ENCODE assay signal across 1 cellular context in genomic region chr17:74298690-74299617, GRCh38.
TF ChIP-seq lines count a peak whose summit lies in the region.

No MANE protein-coding gene starts in this region.

TF ChIP-seq in K562, 482 proteins besides CTCF, POLR2A, EP300 and RAD21:
- TF ChIP-seq ESRRB (CRISPR knock-in tag; IDR thresholded peaks at IDR 0.05; ENCODE audit: borderline replicate concordance) (no peak), CTBP1 (IDR thresholded peaks at IDR 0.05; ENCODE audit: borderline replicate concordance) (no peak), KDM1A (IDR thresholded peaks at IDR 0.05) (no peak), DMBX1 (CRISPR knock-in tag; IDR thresholded peaks at IDR 0.05; ENCODE audit: borderline replicate concordance) (no peak), ZBTB33 (CRISPR knock-in tag; IDR thresholded peaks at IDR 0.05) (peak; percentile 60; the same call in 1 of the 2 replicates), HMGXB4 (CRISPR knock-in tag; IDR thresholded peaks at IDR 0.05) (no peak), ZFP36 (IDR thresholded peaks at IDR 0.05; ENCODE audit: low read depth, low read length, partially characterized antibody) (peak; percentile 65)
- TF ChIP-seq, protein P1, sequence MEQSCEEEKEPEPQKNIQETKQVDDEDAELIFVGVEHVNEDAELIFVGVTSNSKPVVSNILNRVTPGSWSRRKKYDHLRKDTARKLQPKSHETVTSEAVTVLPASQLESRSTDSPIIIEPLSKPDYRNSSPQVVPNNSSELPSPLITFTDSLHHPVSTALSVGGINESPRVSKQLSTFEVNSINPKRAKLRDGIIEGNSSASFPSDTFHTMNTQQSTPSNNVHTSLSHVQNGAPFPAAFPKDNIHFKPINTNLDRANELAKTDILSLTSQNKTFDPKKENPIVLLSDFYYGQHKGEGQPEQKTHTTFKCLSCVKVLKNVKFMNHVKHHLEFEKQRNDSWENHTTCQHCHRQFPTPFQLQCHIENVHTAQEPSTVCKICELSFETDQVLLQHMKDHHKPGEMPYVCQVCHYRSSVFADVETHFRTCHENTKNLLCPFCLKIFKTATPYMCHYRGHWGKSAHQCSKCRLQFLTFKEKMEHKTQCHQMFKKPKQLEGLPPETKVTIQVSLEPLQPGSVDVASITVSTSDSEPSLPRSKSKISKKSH (CRISPR knock-in tag; IDR thresholded peaks at IDR 0.05), result no peak
- TF ChIP-seq, protein P2, sequence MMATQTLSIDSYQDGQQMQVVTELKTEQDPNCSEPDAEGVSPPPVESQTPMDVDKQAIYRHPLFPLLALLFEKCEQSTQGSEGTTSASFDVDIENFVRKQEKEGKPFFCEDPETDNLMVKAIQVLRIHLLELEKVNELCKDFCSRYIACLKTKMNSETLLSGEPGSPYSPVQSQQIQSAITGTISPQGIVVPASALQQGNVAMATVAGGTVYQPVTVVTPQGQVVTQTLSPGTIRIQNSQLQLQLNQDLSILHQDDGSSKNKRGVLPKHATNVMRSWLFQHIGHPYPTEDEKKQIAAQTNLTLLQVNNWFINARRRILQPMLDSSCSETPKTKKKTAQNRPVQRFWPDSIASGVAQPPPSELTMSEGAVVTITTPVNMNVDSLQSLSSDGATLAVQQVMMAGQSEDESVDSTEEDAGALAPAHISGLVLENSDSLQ (IDR thresholded peaks at IDR 0.05), result peak; percentile 72
